Comparison of ENCODE assay signal across 33 cellular contexts in genomic region chr20:16483024-16483423, GRCh38.
"Had no signal": no experiment of that assay in that cellular context is flagged by ENCODE, and none has a peak within 500 bp of the region (broad histone marks: within the 10 kb centered on the region; RNA-seq: fewer than 3 reads in every experiment).

No MANE protein-coding gene starts in this region.

- ATAC-seq: activated naive CD4-positive, alpha-beta T cell treated with anti-CD3 and anti-CD28 coated beads, Interleukin-2, amount 50 U/mL, for 72 hours; activated naive CD8-positive, alpha-beta T cell treated with anti-CD3 and anti-CD28 coated beads, Interleukin-2, amount 50 U/mL, for 24 hours; activated T-cell treated with anti-CD3 and anti-CD28 coated beads, Interleukin-2, amount 50 U/mL, for 4 hours; activated T-cell treated with anti-CD3 and anti-CD28 coated beads, Interleukin-2, amount 50 U/mL, for 72 hours; activated T-helper 17 cell treated with anti-CD3 and anti-CD28 coated beads, Interleukin-2, amount 50 U/mL, for 72 hours; body of pancreas had no signal

- H3K4me1 ChIP-seq: adrenal gland, ascending aorta, body of pancreas, breast epithelium had no signal

- H3K36me3 ChIP-seq: adrenal gland, brain microvascular endothelial cell, breast epithelium, cardiac muscle cell had no signal

- DNase-seq: activated effector memory CD4-positive, alpha-beta T cell treated with anti-CD3 and anti-CD28 coated beads, Interleukin-2, amount 50 U/mL, for 16 hours; activated effector memory CD4-positive, alpha-beta T cell treated with Interleukin-2 at 50 U/mL for 16 hours; activated gamma-delta T cell; activated gamma-delta T cell treated with Interleukin-2 at 50 U/mL for 16 hours; activated naive CD4-positive, alpha-beta T cell; activated naive CD4-positive, alpha-beta T cell treated with anti-CD3 and anti-CD28 coated beads for 36 hours; activated naive CD4-positive, alpha-beta T cell treated with anti-CD3 and anti-CD28 coated beads, Interleukin-2, amount 10 ng/mL, durations not matched to agents 7 days and 5 days; activated naive CD4-positive, alpha-beta T cell treated with anti-CD3 and anti-CD28 coated beads, Interleukin-2, amount 50 U/mL, for 16 hours; activated naive CD4-positive, alpha-beta T cell treated with Interleukin-2 at 50 U/mL for 16 hours; activated naive CD8-positive, alpha-beta T cell treated with anti-CD3 and anti-CD28 coated beads for 36 hours; activated naive CD8-positive, alpha-beta T cell treated with anti-CD3 and anti-CD28 coated beads, Interleukin-2, amount 10 ng/mL, durations not matched to agents 7 days and 5 days; activated naive CD8-positive, alpha-beta T cell treated with anti-CD3 and anti-CD28 coated beads, Interleukin-2, amount 50 U/mL, for 24 hours; activated T-cell treated with anti-CD3 and anti-CD28 coated beads, Interleukin-2, amount 50 U/mL, for 24 hours; activated T-cell treated with anti-CD3 and anti-CD28 coated beads, Interleukin-2, amount 50 U/mL, for 4 hours; activated T-cell treated with anti-CD3 and anti-CD28 coated beads, Interleukin-2, amount 50 U/mL, for 48 hours; activated T-cell treated with anti-CD3 and anti-CD28 coated beads, Interleukin-2, amount 50 U/mL, for 72 hours; amniotic stem cell; amygdala; anterior cingulate cortex; aorta; body of pancreas; brain microvascular endothelial cell; caudate nucleus; central memory CD4-positive, alpha-beta T cell; cerebellar nuclear complex had no signal

- H3K27ac ChIP-seq: ascending aorta, body of pancreas, brain microvascular endothelial cell, breast epithelium, cardiac muscle cell had no signal

- FAIRE-seq: astrocyte, bronchial epithelial cell had no signal

- H3K9me3 ChIP-seq: adrenal gland, ascending aorta, body of pancreas, breast epithelium had no signal

- H3K27me3 ChIP-seq: adrenal gland, ascending aorta, body of pancreas, brain microvascular endothelial cell, breast epithelium, cardiac muscle cell had no signal

- H3K4me3 ChIP-seq: adrenal gland, ascending aorta, body of pancreas, breast epithelium, cardiac muscle cell had no signal
